ENCODE assay signal across 10 cellular contexts in the genomic region with DNA sequence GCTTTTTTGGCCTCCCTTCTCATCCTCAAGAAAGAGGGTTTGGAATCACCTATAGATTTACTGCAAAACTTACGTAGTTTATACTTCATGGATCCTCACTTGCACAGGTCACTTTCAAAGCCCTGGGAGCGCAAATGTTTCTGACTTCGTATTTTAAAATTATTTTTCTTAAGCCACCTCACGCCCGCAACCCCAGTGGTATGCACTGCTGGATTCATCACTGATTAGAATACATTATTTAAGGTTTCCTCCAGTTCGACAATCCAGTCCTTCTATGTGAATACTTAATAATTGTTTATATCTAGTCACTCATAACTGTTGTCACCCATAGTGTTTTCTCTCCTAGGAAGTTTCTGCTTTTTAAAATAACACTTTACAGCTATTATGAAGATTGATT.
DNase-seq lines count a peak whose midpoint lies in the region; ATAC-seq and TF ChIP-seq lines count a peak whose summit lies in the region.
"Had no signal": no experiment of that assay in that cellular context is flagged by ENCODE, and none has a peak within 500 bp of the region (broad histone marks: within the 10 kb centered on the region; RNA-seq: fewer than 3 reads in every experiment).

No MANE protein-coding gene starts in this region.

- H3K27ac ChIP-seq in colonic mucosa (no peak overlapping the region), muscle layer of colon (ENCODE audit: low read depth, low read length) (no peak overlapping the region), tibial nerve (no peak overlapping the region)

- H3K27me3 ChIP-seq in colonic mucosa (no peaks in the 10 kb centered on the region), muscle layer of colon (ENCODE audit: control insufficient read depth in 1 of 2, insufficient read depth in 2 of 2, low read length in 2 of 2) (no peaks in the 10 kb centered on the region), tibial nerve (no peaks in the 10 kb centered on the region)

- TF ChIP-seq EP300 in tibial nerve (IDR thresholded peaks at IDR 0.05) = no peak

- H3K4me3 ChIP-seq in colonic mucosa (peak overlapping the region; percentile 11), muscle layer of colon (ENCODE audit: low read depth in 1 of 2, low read length in 2 of 2) (peak overlapping the region; percentile 38 to 41), tibial nerve (peak overlapping the region; percentile 11 to 44 (median 28))
- H3K4me3 ChIP-seq: mucosa of descending colon had no signal

- ATAC-seq in HG03135 (IDR thresholded peaks at IDR 0.05; ENCODE audit: unreplicated experiment) = peak; percentile 20
- ATAC-seq in HG02981 (IDR thresholded peaks at IDR 0.05; ENCODE audit: unreplicated experiment) = no peak
- no peak for ATAC-seq in HG02870 (IDR thresholded peaks at IDR 0.05; ENCODE audit: unreplicated experiment)
- ATAC-seq in GM18519 (IDR thresholded peaks at IDR 0.05; ENCODE audit: low FRiP score, unreplicated experiment) = no peak

- no peaks in the 10 kb centered on the region for H3K9me3 ChIP-seq in colonic mucosa
- H3K9me3 ChIP-seq in muscle layer of colon (ENCODE audit: low read length) = no peaks in the 10 kb centered on the region
- H3K9me3 ChIP-seq in tibial nerve = peaks cover 0 to 12% (median 0%) of the 10 kb centered on the region in 4 donors

- H3K9ac ChIP-seq in colonic mucosa (ENCODE audit: low read depth in 2 of 2, low read length in 2 of 2) (no peak overlapping the region), muscle layer of colon (ENCODE audit: low read length) (no peak overlapping the region)

- H3K4me1 ChIP-seq in colonic mucosa (no peaks in the 10 kb centered on the region), muscle layer of colon (ENCODE audit: insufficient read depth, low read length) (no peaks in the 10 kb centered on the region), tibial nerve (no peaks in the 10 kb centered on the region)

- TF ChIP-seq CTCF in colonic mucosa (IDR thresholded peaks at IDR 0.05) = no peak
- TF ChIP-seq CTCF in tibial nerve (IDR thresholded peaks at IDR 0.05) = no peak

- no peak for DNase-seq in colonic mucosa
- DNase-seq in tibial nerve (ENCODE audit: low spot score in 2 of 2) = no peak
- DNase-seq: amniotic stem cell, NCI-H2227 treated with DMSO at 0.1 percent for 48 hours had no signal

- H3K36me3 ChIP-seq in colonic mucosa (no peaks in the 10 kb centered on the region), muscle layer of colon (ENCODE audit: insufficient read depth, low read length) (no peaks in the 10 kb centered on the region), tibial nerve (no peaks in the 10 kb centered on the region)

- no peak for TF ChIP-seq POLR2A in tibial nerve (IDR thresholded peaks at IDR 0.05)

- intact Hi-C loops in colonic mucosa (cut with DNase I) = no loop called here

- WGBS in tibial nerve, 2 donors = 69 to 74% methylated on average over 6 of the region's 6 CpGs
